2 cellular contexts compared by ENCODE assay signal in the genomic region with DNA sequence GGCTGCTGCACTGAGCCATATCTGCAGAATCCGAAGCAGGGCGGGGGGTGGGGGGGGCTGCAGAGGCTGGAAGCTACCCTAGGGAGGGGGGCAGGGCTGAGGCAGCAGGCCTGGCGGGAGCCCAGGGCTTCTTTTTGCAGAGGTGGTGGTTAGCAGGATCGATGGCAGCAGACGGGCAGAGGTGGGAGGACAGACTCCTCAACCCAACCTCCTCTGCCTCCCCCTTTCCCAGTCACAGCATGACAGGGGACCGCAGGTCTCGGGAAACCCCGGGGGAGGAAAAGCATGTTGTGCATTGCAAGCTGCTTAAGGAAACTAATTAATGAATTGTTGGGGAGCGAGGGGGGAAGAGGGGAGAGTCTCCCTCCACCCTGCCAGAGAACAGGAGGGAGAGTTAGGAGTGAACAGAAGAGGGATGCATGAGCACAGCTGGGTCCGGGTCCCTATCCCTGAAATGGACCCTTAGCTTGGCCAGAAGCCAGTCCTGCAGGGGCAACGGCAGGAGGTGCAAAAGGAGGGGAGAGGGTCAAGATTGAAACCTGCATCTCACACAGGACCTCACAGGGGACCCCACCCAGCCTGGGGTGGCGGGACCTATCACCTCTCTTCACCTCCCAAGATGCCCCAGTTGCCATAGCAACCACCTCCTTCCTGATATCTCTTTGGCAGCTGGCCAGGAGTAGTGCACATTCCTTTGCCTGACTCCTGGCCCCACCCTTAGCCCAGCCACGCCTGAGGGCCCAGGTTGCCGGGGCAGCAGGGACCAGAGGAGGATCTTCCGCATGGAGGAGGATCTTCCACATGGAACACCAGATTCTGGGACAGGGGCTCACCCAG.
TF ChIP-seq lines count a peak whose summit lies in the region.

No MANE protein-coding gene starts in this region.

TF ChIP-seq in HEK293, 187 proteins besides CTCF, POLR2A, EP300 and RAD21 (continues in another document):
- TF ChIP-seq ZBTB7A (tag by site-specific recombination; IDR thresholded peaks at IDR 0.05; ENCODE audit: low read depth) (no peak), BCL11A (tag by site-specific recombination; IDR thresholded peaks at IDR 0.05; ENCODE audit: low read depth) (peak; percentile 27; the same call in 1 of the 2 replicates), ZNF600 (tag by site-specific recombination; IDR thresholded peaks at IDR 0.05) (peak; percentile 30; the same call in 1 of the 2 replicates), ZNF175 (tag by site-specific recombination; IDR thresholded peaks at IDR 0.05) (no peak), MEIS1 (CRISPR knock-in tag; IDR thresholded peaks at IDR 0.05; ENCODE audit: borderline replicate concordance) (no peak), ZBTB17 (tag by site-specific recombination; IDR thresholded peaks at IDR 0.05) (peak; percentile 71), ZNF366 (tag by site-specific recombination; conservative IDR thresholded peaks at IDR 0.05) (peak; percentile 82), ZXDB (tag by site-specific recombination; IDR thresholded peaks at IDR 0.05) (peak; percentile 88), ZNF692 (tag by site-specific recombination; IDR thresholded peaks at IDR 0.05) (peak; percentile 91), ZNF658 (tag by site-specific recombination; IDR thresholded peaks at IDR 0.05) (no peak), PRDM4 (tag by site-specific recombination; IDR thresholded peaks at IDR 0.05) (no peak), ZNF404 (tag by site-specific recombination; IDR thresholded peaks at IDR 0.05) (no peak), ZNF623 (tag by site-specific recombination; IDR thresholded peaks at IDR 0.05) (peak; percentile 7; the same call in 1 of the 2 replicates), ZNF10 (tag by site-specific recombination; IDR thresholded peaks at IDR 0.05) (no peak), ZNF398 (tag by site-specific recombination; IDR thresholded peaks at IDR 0.05) (peak; percentile 98), SP7 (tag by site-specific recombination; IDR thresholded peaks at IDR 0.05) (peak; percentile 67), PATZ1 (tag by site-specific recombination; IDR thresholded peaks at IDR 0.05) (peak; percentile 74), ZNF350 (tag by site-specific recombination; IDR thresholded peaks at IDR 0.05) (no peak)
- TF ChIP-seq, protein P1, sequence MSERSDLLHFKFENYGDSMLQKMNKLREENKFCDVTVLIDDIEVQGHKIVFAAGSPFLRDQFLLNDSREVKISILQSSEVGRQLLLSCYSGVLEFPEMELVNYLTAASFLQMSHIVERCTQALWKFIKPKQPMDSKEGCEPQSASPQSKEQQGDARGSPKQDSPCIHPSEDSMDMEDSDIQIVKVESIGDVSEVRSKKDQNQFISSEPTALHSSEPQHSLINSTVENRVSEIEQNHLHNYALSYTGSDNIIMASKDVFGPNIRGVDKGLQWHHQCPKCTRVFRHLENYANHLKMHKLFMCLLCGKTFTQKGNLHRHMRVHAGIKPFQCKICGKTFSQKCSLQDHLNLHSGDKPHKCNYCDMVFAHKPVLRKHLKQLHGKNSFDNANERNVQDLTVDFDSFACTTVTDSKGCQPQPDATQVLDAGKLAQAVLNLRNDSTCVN (tag by site-specific recombination; optimal IDR thresholded peaks at IDR 0.05), result peak; percentile 16

TF ChIP-seq in K562, 482 proteins besides CTCF, POLR2A, EP300 and RAD21 (continues in another document):
- no peak for TF ChIP-seq MCM7 (IDR thresholded peaks at IDR 0.05)
- TF ChIP-seq ATF3 (IDR thresholded peaks at IDR 0.05), result no peak
- TF ChIP-seq ATF3 (CRISPR knock-in tag; conservative IDR thresholded peaks at IDR 0.05), result no peak
- TF ChIP-seq CEBPB (tag; IDR thresholded peaks at IDR 0.05), result no peak
- TF ChIP-seq WHSC1 (IDR thresholded peaks at IDR 0.05; ENCODE audit: low read length), result no peak
- no peak for TF ChIP-seq GATAD2B (IDR thresholded peaks at IDR 0.05; ENCODE audit: borderline replicate concordance)
- no peak for TF ChIP-seq ZNF408 (CRISPR knock-in tag; IDR thresholded peaks at IDR 0.05; ENCODE audit: low read depth)
- no peak for TF ChIP-seq SIN3B (IDR thresholded peaks at IDR 0.05; ENCODE audit: low read depth)
- peak; percentile 80 for TF ChIP-seq SMAD1 (IDR thresholded peaks at IDR 0.05; ENCODE audit: low read depth, low read length, partially characterized antibody)
- no peak for TF ChIP-seq ZNF699 (CRISPR knock-in tag; IDR thresholded peaks at IDR 0.05; ENCODE audit: insufficient replicate concordance)
- TF ChIP-seq RREB1 (CRISPR knock-in tag; IDR thresholded peaks at IDR 0.05), result peak; percentile 97
- TF ChIP-seq TBL1XR1 (IDR thresholded peaks at IDR 0.05; ENCODE audit: low read length in 2 of 2), result no peak
- TF ChIP-seq SRSF3 (IDR thresholded peaks at IDR 0.05; ENCODE audit: insufficient read depth, low read length), result no peak
- no peak for TF ChIP-seq MEIS2 (IDR thresholded peaks at IDR 0.05; ENCODE audit: partially characterized antibody)
- TF ChIP-seq ZNF764 (CRISPR knock-in tag; IDR thresholded peaks at IDR 0.05; ENCODE audit: low read depth), result no peak
- TF ChIP-seq HMG20A (CRISPR knock-in tag; conservative IDR thresholded peaks at IDR 0.05), result no peak
- no peak for TF ChIP-seq SLC30A9 (CRISPR knock-in tag; IDR thresholded peaks at IDR 0.05)
- TF ChIP-seq GABPB1 (CRISPR knock-in tag; IDR thresholded peaks at IDR 0.05), result no peak
- no peak for TF ChIP-seq MITF (IDR thresholded peaks at IDR 0.05)
- no peak for TF ChIP-seq NR4A1 (CRISPR knock-in tag; IDR thresholded peaks at IDR 0.05)
- no peak for TF ChIP-seq NR4A1 (tag; IDR thresholded peaks at IDR 0.05)
- no peak for TF ChIP-seq SREBF1 (IDR thresholded peaks at IDR 0.05; ENCODE audit: borderline replicate concordance, low read depth, low read length)
- TF ChIP-seq POLR2AphosphoS5 (IDR thresholded peaks at IDR 0.05; ENCODE audit: control insufficient read depth, insufficient read depth, low read depth, low read length), result 0 out of 2 replicates have a peak, but pooled peaks have one; percentile 13
- TF ChIP-seq, protein P2, sequence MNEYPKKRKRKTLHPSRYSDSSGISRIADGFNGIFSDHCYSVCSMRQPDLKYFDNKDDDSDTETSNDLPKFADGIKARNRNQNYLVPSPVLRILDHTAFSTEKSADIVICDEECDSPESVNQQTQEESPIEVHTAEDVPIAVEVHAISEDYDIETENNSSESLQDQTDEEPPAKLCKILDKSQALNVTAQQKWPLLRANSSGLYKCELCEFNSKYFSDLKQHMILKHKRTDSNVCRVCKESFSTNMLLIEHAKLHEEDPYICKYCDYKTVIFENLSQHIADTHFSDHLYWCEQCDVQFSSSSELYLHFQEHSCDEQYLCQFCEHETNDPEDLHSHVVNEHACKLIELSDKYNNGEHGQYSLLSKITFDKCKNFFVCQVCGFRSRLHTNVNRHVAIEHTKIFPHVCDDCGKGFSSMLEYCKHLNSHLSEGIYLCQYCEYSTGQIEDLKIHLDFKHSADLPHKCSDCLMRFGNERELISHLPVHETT (CRISPR knock-in tag; conservative IDR thresholded peaks at IDR 0.05 in 1 of 2, IDR thresholded peaks at IDR 0.05 in 1 of 2), result no peak
- no peak for TF ChIP-seq ETS1 (conservative IDR thresholded peaks at IDR 0.05; ENCODE audit: control insufficient read depth, low read depth, low read length)
- peak; percentile 73 to 99; a peak in 3 of 4 replicates for TF ChIP-seq RCOR1 (IDR thresholded peaks at IDR 0.05; ENCODE audit: borderline replicate concordance in 1 of 2, low read depth in 2 of 2, low read length in 2 of 2)
- TF ChIP-seq TEAD1 (CRISPR knock-in tag; IDR thresholded peaks at IDR 0.05), result peak; percentile 49 to 86
- no peak for TF ChIP-seq ZBED1 (IDR thresholded peaks at IDR 0.05)
- TF ChIP-seq ZNF740 (CRISPR knock-in tag; IDR thresholded peaks at IDR 0.05), result no peak
- 0 out of 4 replicates have a peak, but pooled peaks of 1 of the 2 experiments have one; percentile 20 for TF ChIP-seq ZNF740 (tag; IDR thresholded peaks at IDR 0.05)
- TF ChIP-seq E2F3 (CRISPR knock-in tag; IDR thresholded peaks at IDR 0.05), result no peak
- no peak for TF ChIP-seq NFE2L1 (tag; IDR thresholded peaks at IDR 0.05; ENCODE audit: borderline replicate concordance, low read depth)
- TF ChIP-seq CTBP1 (IDR thresholded peaks at IDR 0.05; ENCODE audit: borderline replicate concordance), result peak; percentile 100
- no peak for TF ChIP-seq BRF2 (IDR thresholded peaks at IDR 0.05; ENCODE audit: borderline replicate concordance, insufficient read depth, insufficient read length)
- TF ChIP-seq BHLHE40 (IDR thresholded peaks at IDR 0.05; ENCODE audit: low read length), result 0 out of 2 replicates have a peak, but pooled peaks have one; percentile 3
- no peak for TF ChIP-seq KLF13 (tag; IDR thresholded peaks at IDR 0.05; ENCODE audit: borderline replicate concordance, low read depth)
- TF ChIP-seq MXI1 (IDR thresholded peaks at IDR 0.05; ENCODE audit: low read depth, low read length), result peak; percentile 88
- peak; percentile 83 for TF ChIP-seq BMI1 (IDR thresholded peaks at IDR 0.05; ENCODE audit: low read length)
- no peak for TF ChIP-seq CREBBP (IDR thresholded peaks at IDR 0.05; ENCODE audit: low read depth, low read length)
- TF ChIP-seq CSDE1 (IDR thresholded peaks at IDR 0.05), result peak in 1 of 2 experiments; percentile 95; a peak in 2 of 4 replicates
